9 cellular contexts compared by ENCODE assay signal in genomic region chr4:169485791-169486742, GRCh38.
A peak's percentile ranks its signal among the peaks of the same experiment; 100 is the strongest.
DNase-seq lines count a peak whose midpoint lies in the region; ATAC-seq and TF ChIP-seq lines count a peak whose summit lies in the region.
"Had no signal": no experiment of that assay in that cellular context is flagged by ENCODE, and none has a peak within 500 bp of the region (broad histone marks: within the 10 kb centered on the region; RNA-seq: fewer than 3 reads in every experiment).

No MANE protein-coding gene starts in this region.

- H2AFZ ChIP-seq in mesenchymal stem cell (ENCODE audit: low read depth, low read length) = no peak overlapping the region

- peak; percentile 89 for TF ChIP-seq RAD21 in Ishikawa (IDR thresholded peaks at IDR 0.05; ENCODE audit: low read depth)

- no peak overlapping the region for H3K23ac ChIP-seq in mesenchymal stem cell (ENCODE audit: low read length in 2 of 2)

- H2BK12ac ChIP-seq in mesenchymal stem cell (ENCODE audit: low read length in 2 of 2) = peak overlapping the region in 1 of 2 experiments; percentile 78

- peak; percentile 53 for DNase-seq in activated CD4-positive, alpha-beta T cell treated with anti-CD3 and anti-CD28 coated beads for 36 hours
- no peak for DNase-seq in activated CD4-positive, alpha-beta T cell treated with anti-CD3 and anti-CD28 coated beads for 1 hour
- DNase-seq in SJCRH30 (peak; percentile 9 to 62), dermis microvascular lymphatic vessel endothelial cell (ENCODE audit: low read depth in 2 of 2) (peak; percentile 63 to 69), mesenchymal stem cell (peak; percentile 71)

- WGBS in mesenchymal stem cell = 32% methylated on average over 6 of the region's 7 CpGs

- H3K36me3 ChIP-seq in SJCRH30 = no peaks in the 10 kb centered on the region
- H3K36me3 ChIP-seq in mesenchymal stem cell (ENCODE audit: control insufficient read depth in 1 of 2, insufficient read depth in 2 of 2, low read depth in 1 of 2, low read length in 2 of 2) = peaks cover 0 to 16% of the 10 kb centered on the region in 2 experiments

- H3K9me3 ChIP-seq in SJCRH30 (replicated peaks) (no peaks in the 10 kb centered on the region), mesenchymal stem cell (ENCODE audit: control insufficient read depth, low read length) (peaks cover 10% of the 10 kb centered on the region)

- no peaks in the 10 kb centered on the region for H3K4me1 ChIP-seq in SJCRH30
- H3K4me1 ChIP-seq in mesenchymal stem cell (ENCODE audit: control insufficient read depth, insufficient read depth, low read depth, low read length) = peaks cover 1% of the 10 kb centered on the region

- H3K27ac ChIP-seq in SJCRH30 = no peak overlapping the region
- no peak overlapping the region for H3K27ac ChIP-seq in mesenchymal stem cell (ENCODE audit: low read length, poor library complexity, severe bottlenecking)

- no peak overlapping the region for H4K91ac ChIP-seq in mesenchymal stem cell (ENCODE audit: low read length)

- no peak for TF ChIP-seq EP300 in Ishikawa (IDR thresholded peaks at IDR 0.05; ENCODE audit: borderline replicate concordance)

- H3K27me3 Mint-ChIP-seq in activated CD4-positive, alpha-beta T cell treated with anti-CD3 and anti-CD28 coated beads for 36 hours = no peaks in the 10 kb centered on the region
- H3K27me3 Mint-ChIP-seq: effector memory CD8-positive, alpha-beta T cell had no signal

- H2AK5ac ChIP-seq in mesenchymal stem cell (ENCODE audit: low read length, severe bottlenecking) = no peak overlapping the region

- H3K4me2 ChIP-seq in mesenchymal stem cell (ENCODE audit: low read length, poor library complexity, severe bottlenecking) = no peak overlapping the region

- H3K36me3 Mint-ChIP-seq in activated CD4-positive, alpha-beta T cell treated with anti-CD3 and anti-CD28 coated beads for 36 hours (ENCODE audit: low read depth) = peaks cover 6% of the 10 kb centered on the region

- peak overlapping the region; percentile 23 for H3K9ac ChIP-seq in mesenchymal stem cell (ENCODE audit: low read length)

- no peak overlapping the region for H3K18ac ChIP-seq in mesenchymal stem cell (ENCODE audit: low read depth in 1 of 2, low read length in 2 of 2)

- no peak overlapping the region for H3K4me3 Mint-ChIP-seq in activated CD4-positive, alpha-beta T cell treated with anti-CD3 and anti-CD28 coated beads for 36 hours
- H3K4me3 Mint-ChIP-seq: effector memory CD8-positive, alpha-beta T cell had no signal

- H2BK15ac ChIP-seq in mesenchymal stem cell (ENCODE audit: low read depth, poor library complexity, severe bottlenecking) = no peak overlapping the region

- no peaks in the 10 kb centered on the region for H3K27me3 ChIP-seq in SJCRH30
- H3K27me3 ChIP-seq in mesenchymal stem cell (ENCODE audit: control insufficient read depth in 1 of 2, insufficient read depth in 1 of 2, low read length in 2 of 2) = no peaks in the 10 kb centered on the region

- CTCF ChIA-PET in activated CD4-positive, alpha-beta T cell treated with anti-CD3 and anti-CD28 coated beads for 36 hours (lab: Charles Lee) = interaction anchor here (0.7 to 1.5 kb wide), 13 partner anchors 13 to 1125 kb away, joined by 3 to 5 read pairs (median 4); no protein-coding TSS in a partner anchor

- peak; percentile 49 for ATAC-seq in activated CD4-positive, alpha-beta T cell treated with anti-CD3 and anti-CD28 coated beads for 36 hours
- peak; percentile 85 for ATAC-seq in GM21515 (IDR thresholded peaks at IDR 0.05; ENCODE audit: unreplicated experiment)
- ATAC-seq in HG03439 (IDR thresholded peaks at IDR 0.05; ENCODE audit: unreplicated experiment) = no peak
- ATAC-seq: effector memory CD8-positive, alpha-beta T cell had no signal

- POLR2A ChIA-PET in activated CD4-positive, alpha-beta T cell treated with anti-CD3 and anti-CD28 coated beads for 36 hours (lab: Charles Lee) = interaction anchor here (0.6 kb wide), 1 partner anchor 694 kb away, joined by 5 read pairs; no protein-coding TSS in a partner anchor

- no peak overlapping the region for H3K27ac Mint-ChIP-seq in activated CD4-positive, alpha-beta T cell treated with anti-CD3 and anti-CD28 coated beads for 36 hours

- H3K79me1 ChIP-seq in mesenchymal stem cell (replicated peaks; ENCODE audit: low read length, poor library complexity, severe bottlenecking) = peaks cover 2% of the 10 kb centered on the region

- no peak overlapping the region for H2BK5ac ChIP-seq in mesenchymal stem cell (ENCODE audit: low read depth, low read length, poor library complexity, severe bottlenecking)

- no peak overlapping the region for H3K4ac ChIP-seq in mesenchymal stem cell (ENCODE audit: low read depth in 1 of 2, low read length in 2 of 2)

- H4K8ac ChIP-seq in mesenchymal stem cell (ENCODE audit: low read length) = no peak overlapping the region

- H3K14ac ChIP-seq in mesenchymal stem cell (ENCODE audit: low read length in 2 of 2) = no peak overlapping the region

- intact Hi-C loops in activated CD4-positive, alpha-beta T cell treated with anti-CD3 and anti-CD28 coated beads for 36 hours (cut with DNase I, micrococcal nuclease) = loop anchor here (1.0 to 5.0 kb wide), 5 partner anchors 214 to 974 kb away; partner anchors contain the start of genes SH3RF1 (in 2 of the 2) and CBR4 (in 1 of the 2)

- no peaks in the 10 kb centered on the region for H3K9me3 Mint-ChIP-seq in activated CD4-positive, alpha-beta T cell treated with anti-CD3 and anti-CD28 coated beads for 36 hours (ENCODE audit: low read depth)
- H3K9me3 Mint-ChIP-seq: effector memory CD8-positive, alpha-beta T cell had no signal

- no peaks in the 10 kb centered on the region for H3K4me1 Mint-ChIP-seq in activated CD4-positive, alpha-beta T cell treated with anti-CD3 and anti-CD28 coated beads for 36 hours

- H2BK120ac ChIP-seq in mesenchymal stem cell (ENCODE audit: low read depth, low read length) = no peak overlapping the region

- H3K4me3 ChIP-seq in SJCRH30 (no peak overlapping the region), mesenchymal stem cell (ENCODE audit: insufficient read depth in 1 of 2, low read depth in 1 of 2, low read length in 2 of 2) (no peak overlapping the region)

TF ChIP-seq in Ishikawa, 13 proteins besides CTCF, POLR2A, EP300 and RAD21:
- peak; percentile 40; the same call in 1 of the 2 replicates for TF ChIP-seq MAX (IDR thresholded peaks at IDR 0.05)
- no peak for TF ChIP-seq CEBPB (IDR thresholded peaks at IDR 0.05)
